ENCODE assay signal across 12 cellular contexts in the genomic region with DNA sequence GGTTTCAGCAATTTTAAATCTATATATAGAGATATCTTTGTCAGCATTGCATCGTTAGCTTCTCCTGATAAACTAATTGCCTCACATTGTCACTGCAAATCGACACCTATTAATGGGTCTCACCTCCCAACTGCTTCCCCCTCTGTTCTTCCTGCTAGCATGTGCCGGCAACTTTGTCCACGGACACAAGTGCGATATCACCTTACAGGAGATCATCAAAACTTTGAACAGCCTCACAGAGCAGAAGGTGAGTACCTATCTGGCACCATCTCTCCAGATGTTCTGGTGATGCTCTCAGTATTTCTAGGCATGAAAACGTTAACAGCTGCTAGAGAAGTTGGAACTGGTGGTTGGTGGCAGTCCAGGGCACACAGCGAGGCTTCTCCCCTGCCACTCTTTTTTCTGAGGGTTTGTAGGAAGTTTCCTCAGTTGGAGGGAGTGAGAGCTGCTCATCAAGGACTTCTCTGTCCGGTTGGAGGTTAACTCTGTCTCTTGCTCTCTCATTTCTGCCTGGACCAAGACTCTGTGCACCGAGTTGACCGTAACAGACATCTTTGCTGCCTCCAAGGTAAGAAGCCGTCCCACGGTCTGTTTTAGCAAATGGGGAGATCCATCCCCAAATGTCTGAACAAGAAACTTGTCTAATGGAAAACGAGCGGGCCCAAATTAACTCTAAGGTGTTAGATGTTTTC. TPM values are rescaled to one million over a fixed set of nuclear protein-coding genes. Genes with fewer than 3 reads are reported as not detected.
DNase-seq lines count a peak whose midpoint lies in the region; ATAC-seq, FAIRE-seq and TF ChIP-seq lines count a peak whose summit lies in the region.
"Had no signal": no experiment of that assay in that cellular context is flagged by ENCODE, and none has a peak within 500 bp of the region (broad histone marks: within the 10 kb centered on the region; RNA-seq: fewer than 3 reads in every experiment).

A gene (plus strand): TSS at position 51 of the 692 bp plus-strand sequence. CDS start 62 bp downstream, at position 113.

- peak within 1 kb of the TSS in 3 of 4 donors; percentile 69 to 77 (median 72) for H3K27ac ChIP-seq in body of pancreas
- H3K27ac ChIP-seq in pancreas, result peak within 1 kb of the TSS; percentile 38 to 58 (median 40)

- no peaks in the 10 kb centered on the region for H3K27me3 ChIP-seq in body of pancreas
- no peaks in the 10 kb centered on the region for H3K27me3 ChIP-seq in pancreas

- intact Hi-C loops in body of pancreas (cut with DNase I) (no loop called here), pancreas (cut with DNase I) (no loop called here)

- no peaks in the 10 kb centered on the region for H3K36me3 ChIP-seq in body of pancreas (replicated peaks in 1 of 2; ENCODE audit: insufficient read depth in 1 of 2, low read depth in 2 of 2)
- no peaks in the 10 kb centered on the region for H3K36me3 ChIP-seq in pancreas

- H3K9me3 ChIP-seq in body of pancreas (no peaks in the 10 kb centered on the region), pancreas (no peaks in the 10 kb centered on the region)

- H3K4me1 ChIP-seq in body of pancreas (no peaks in the 10 kb centered on the region), pancreas (no peaks in the 10 kb centered on the region)

- H3K4me3 ChIP-seq in GM12865 (ENCODE audit: low read depth, low read length) (peak within 1 kb of the TSS; percentile 52), body of pancreas (no peak within 1 kb of the TSS), pancreas (no peak within 1 kb of the TSS)

- no peak for DNase-seq in GM12865 (ENCODE audit: low read depth)
- DNase-seq in body of pancreas, result no peak
- no peak for DNase-seq in pancreas
- DNase-seq in activated gamma-delta T cell treated with Interleukin-2 at 50 U/mL for 16 hours, result no peak
- DNase-seq in kidney tubule cell (ENCODE audit: low spot score), result no peak
- DNase-seq in H4 (ENCODE audit: low spot score), result no peak
- DNase-seq in iPS-NIHi11 (ENCODE audit: low spot score), result no peak
- DNase-seq: Kasumi-1; NCI-H774; stimulated activated naive CD4-positive, alpha-beta T cell had no signal

- TF ChIP-seq CTCF in GM12865 (IDR thresholded peaks at IDR 0.05; ENCODE audit: insufficient read depth, low read depth, low read length, missing control alignments) (no peak), body of pancreas (IDR thresholded peaks at IDR 0.05) (no peak), pancreas (IDR thresholded peaks at IDR 0.05) (no peak)

- FAIRE-seq in pancreas (lab: Jason Lieb, UNC), result no peak

- 74 to 75% methylated on average over 14 of the region's 14 CpGs for WGBS in body of pancreas, 2 donors
- 78 to 81% methylated on average over 14 of the region's 14 CpGs for WGBS in pancreas, 2 donors

- no peak for TF ChIP-seq POLR2A in body of pancreas (IDR thresholded peaks at IDR 0.05)

- ATAC-seq in HG02798 (IDR thresholded peaks at IDR 0.05; ENCODE audit: poor library complexity, unreplicated experiment) (peak; percentile 12), body of pancreas (no peak), pancreas (no peak)

RNA-seq across cellular contexts. Expression of the gene that starts here (rescaled TPM):
- total RNA-seq in body of pancreas, result not detected
- not detected for total RNA-seq in pancreas
- not detected for polyA plus RNA-seq in pancreas
- total RNA-seq in H4 (2014; rRNA removed; shearing (Covaris generic)), result not detected in 2 replicates
- total RNA-seq: lower leg skin had no signal
